In genomic region chr1:53591924-53592323, GRCh38 we compare ENCODE assay signal across 28 cellular contexts.
"Had no signal": no experiment of that assay in that cellular context is flagged by ENCODE, and none has a peak within 500 bp of the region (broad histone marks: within the 10 kb centered on the region; RNA-seq: fewer than 3 reads in every experiment).

No MANE protein-coding gene starts in this region.

- FAIRE-seq: astrocyte, keratinocyte, urothelium cell line had no signal

- H3K4me1 ChIP-seq: adrenal gland, gastrocnemius medialis, parathyroid adenoma, right atrium auricular region, testis, transverse colon had no signal

- H3K9me3 ChIP-seq: adrenal gland, gastrocnemius medialis, right atrium auricular region, testis, transverse colon had no signal

- H2AFZ ChIP-seq: neural progenitor cell, parathyroid adenoma had no signal

- H3K4me3 ChIP-seq: adrenal gland, gastrocnemius medialis, neural progenitor cell, right atrium auricular region, testis, transverse colon had no signal

- H3K36me3 ChIP-seq: adrenal gland, gastrocnemius medialis, neural progenitor cell, right atrium auricular region, transverse colon had no signal

- H3K79me2 ChIP-seq: parathyroid adenoma had no signal

- H3K4me2 ChIP-seq: neural progenitor cell had no signal

- DNase-seq: activated CD4-positive, alpha-beta memory T cell treated with anti-CD3 and anti-CD28 coated beads, Interleukin-2, amount 10 ng/mL, durations not matched to agents 7 days and 5 days; activated CD4-positive, alpha-beta T cell treated with anti-CD3 and anti-CD28 coated beads for 1 hour; activated CD4-positive, alpha-beta T cell treated with anti-CD3 and anti-CD28 coated beads, Interleukin-2, amount 10 ng/mL, durations not matched to agents 7 days and 5 days; activated naive CD4-positive, alpha-beta T cell treated with anti-CD3 and anti-CD28 coated beads for 36 hours; activated naive CD8-positive, alpha-beta T cell treated with anti-CD3 and anti-CD28 coated beads for 36 hours; activated T-cell treated with anti-CD3 and anti-CD28 coated beads, Interleukin-2, amount 50 U/mL, for 48 hours; caudate nucleus; effector CD8-positive, alpha-beta T cell; gastrocnemius medialis; glutamatergic neuron; hippocampal formation; left cardiac atrium; naive B cell; occipital lobe; stimulated activated CD4-positive, alpha-beta T cell treated with anti-CD3 and anti-CD28 coated beads, Interleukin-2, amount 100 ng/mL, for 48 hours; stimulated activated naive CD8-positive, alpha-beta T cell treated with anti-CD3 and anti-CD28 coated beads, Interleukin-15, Interleukin-2, amounts not matched to agents 100 U/mL and 50 U/mL, for 24 hours; T-helper 17 cell; T1000; testis had no signal

- H3K9ac ChIP-seq: neural progenitor cell, parathyroid adenoma had no signal

- ATAC-seq: gastrocnemius medialis; stimulated activated naive CD8-positive, alpha-beta T cell treated with anti-CD3 and anti-CD28 coated beads, Interleukin-15, Interleukin-2, amounts not matched to agents 100 U/mL and 50 U/mL, for 24 hours; T-helper 17 cell had no signal

- H3K27ac ChIP-seq: brain microvascular endothelial cell, gastrocnemius medialis, neural progenitor cell, parathyroid adenoma, testis, transverse colon had no signal

- H3K27me3 ChIP-seq: adrenal gland, brain microvascular endothelial cell, gastrocnemius medialis, neural progenitor cell, right atrium auricular region, testis, transverse colon had no signal
